Comparison of ENCODE assay signal across 8 cellular contexts in the genomic region with DNA sequence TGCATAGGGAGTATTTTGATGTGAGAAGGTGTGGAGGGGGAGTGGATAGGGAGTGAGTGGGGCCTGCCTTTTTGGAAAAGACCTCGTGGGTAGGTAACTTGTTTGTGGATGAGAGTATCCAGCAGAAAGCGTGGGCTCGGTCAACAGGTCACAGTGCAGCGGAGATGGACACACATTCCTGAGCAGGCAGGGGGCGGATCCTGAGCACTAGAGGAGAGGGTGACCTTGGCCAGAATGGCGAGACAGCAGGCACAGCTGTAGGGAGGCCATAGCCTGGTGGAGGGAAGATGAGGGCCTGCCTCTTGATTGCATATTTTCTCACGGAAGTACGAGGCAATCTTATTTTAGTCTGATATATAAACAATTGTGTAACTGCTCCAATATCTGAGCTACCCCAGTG. TPM values are rescaled to one million over a fixed set of nuclear protein-coding genes. Genes with fewer than 3 reads are reported as not detected.
"Had no signal": no experiment of that assay in that cellular context is flagged by ENCODE, and none has a peak within 500 bp of the region (broad histone marks: within the 10 kb centered on the region; RNA-seq: fewer than 3 reads in every experiment).

No MANE protein-coding gene starts in this region.

- FAIRE-seq: H1, H54, HTR-8/SVneo had no signal

- H2AFZ ChIP-seq: GM23338 had no signal

- H3K4me3 ChIP-seq: GM23338 had no signal

- DNase-seq: H9, HCEC 1CT had no signal

- H3K4me2 ChIP-seq: GM23338 had no signal

- ATAC-seq: GM23338 had no signal

RNA-seq across cellular contexts. Expression of gene MC2R, which starts 3.6 kb away (rescaled TPM):
- total RNA-seq: GM23338, H1, H9, HT-29 had no signal
- polyA plus RNA-seq: GM23338, H1, IgD-negative memory B cell had no signal
